2 cellular contexts compared by ENCODE assay signal in the genomic region with DNA sequence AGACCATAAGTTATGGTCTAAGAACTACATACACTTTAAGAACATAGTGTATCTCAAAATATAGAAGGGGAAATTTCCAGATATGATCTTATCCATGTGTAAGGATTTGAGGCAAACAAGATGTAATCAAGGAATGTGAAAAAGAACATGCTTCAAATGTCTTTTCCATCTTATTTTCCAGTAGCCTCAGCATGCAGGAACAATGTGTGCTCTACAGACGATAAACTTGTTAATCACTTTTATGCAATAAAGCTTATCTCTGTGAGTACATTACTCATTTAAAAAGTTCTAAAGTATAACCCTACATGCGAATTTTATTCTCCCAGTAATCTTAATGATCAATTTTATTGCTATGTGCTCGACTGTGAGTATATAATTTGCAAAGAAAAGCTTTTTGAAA.
A peak's percentile ranks its signal among the peaks of the same experiment; 100 is the strongest.
TF ChIP-seq lines count a peak whose summit lies in the region.

No MANE protein-coding gene starts in this region.

TF ChIP-seq in HEK293, 187 proteins besides CTCF, POLR2A, EP300 and RAD21:
- TF ChIP-seq ZBTB48 (tag by site-specific recombination; IDR thresholded peaks at IDR 0.05) = no peak
- TF ChIP-seq, protein P1, sequence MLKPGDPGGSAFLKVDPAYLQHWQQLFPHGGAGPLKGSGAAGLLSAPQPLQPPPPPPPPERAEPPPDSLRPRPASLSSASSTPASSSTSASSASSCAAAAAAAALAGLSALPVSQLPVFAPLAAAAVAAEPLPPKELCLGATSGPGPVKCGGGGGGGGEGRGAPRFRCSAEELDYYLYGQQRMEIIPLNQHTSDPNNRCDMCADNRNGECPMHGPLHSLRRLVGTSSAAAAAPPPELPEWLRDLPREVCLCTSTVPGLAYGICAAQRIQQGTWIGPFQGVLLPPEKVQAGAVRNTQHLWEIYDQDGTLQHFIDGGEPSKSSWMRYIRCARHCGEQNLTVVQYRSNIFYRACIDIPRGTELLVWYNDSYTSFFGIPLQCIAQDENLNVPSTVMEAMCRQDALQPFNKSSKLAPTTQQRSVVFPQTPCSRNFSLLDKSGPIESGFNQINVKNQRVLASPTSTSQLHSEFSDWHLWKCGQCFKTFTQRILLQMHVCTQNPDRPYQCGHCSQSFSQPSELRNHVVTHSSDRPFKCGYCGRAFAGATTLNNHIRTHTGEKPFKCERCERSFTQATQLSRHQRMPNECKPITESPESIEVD (tag by site-specific recombination; IDR thresholded peaks at IDR 0.05) = peak; percentile 73

TF ChIP-seq in GM12878, 131 proteins besides CTCF, POLR2A, EP300 and RAD21 (continued from another document):
- TF ChIP-seq CBFB (IDR thresholded peaks at IDR 0.05; ENCODE audit: low read depth) (no peak), PKNOX1 (IDR thresholded peaks at IDR 0.05) (no peak), GABPA (IDR thresholded peaks at IDR 0.05; ENCODE audit: low read depth) (no peak), ETV6 (conservative IDR thresholded peaks at IDR 0.05 in 1 of 2, IDR thresholded peaks at IDR 0.05 in 1 of 2; ENCODE audit: borderline replicate concordance in 1 of 2, low read depth in 1 of 2) (no peak), BRCA1 (IDR thresholded peaks at IDR 0.05; ENCODE audit: low read depth, low read length) (no peak), SREBF2 (IDR thresholded peaks at IDR 0.05; ENCODE audit: low read length) (no peak)
- TF ChIP-seq, protein P2, sequence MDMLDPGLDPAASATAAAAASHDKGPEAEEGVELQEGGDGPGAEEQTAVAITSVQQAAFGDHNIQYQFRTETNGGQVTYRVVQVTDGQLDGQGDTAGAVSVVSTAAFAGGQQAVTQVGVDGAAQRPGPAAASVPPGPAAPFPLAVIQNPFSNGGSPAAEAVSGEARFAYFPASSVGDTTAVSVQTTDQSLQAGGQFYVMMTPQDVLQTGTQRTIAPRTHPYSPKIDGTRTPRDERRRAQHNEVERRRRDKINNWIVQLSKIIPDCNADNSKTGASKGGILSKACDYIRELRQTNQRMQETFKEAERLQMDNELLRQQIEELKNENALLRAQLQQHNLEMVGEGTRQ (IDR thresholded peaks at IDR 0.05; ENCODE audit: borderline replicate concordance, low read depth, low read length) = no peak
- TF ChIP-seq, protein P3, sequence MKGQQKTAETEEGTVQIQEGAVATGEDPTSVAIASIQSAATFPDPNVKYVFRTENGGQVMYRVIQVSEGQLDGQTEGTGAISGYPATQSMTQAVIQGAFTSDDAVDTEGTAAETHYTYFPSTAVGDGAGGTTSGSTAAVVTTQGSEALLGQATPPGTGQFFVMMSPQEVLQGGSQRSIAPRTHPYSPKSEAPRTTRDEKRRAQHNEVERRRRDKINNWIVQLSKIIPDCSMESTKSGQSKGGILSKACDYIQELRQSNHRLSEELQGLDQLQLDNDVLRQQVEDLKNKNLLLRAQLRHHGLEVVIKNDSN (IDR thresholded peaks at IDR 0.05; ENCODE audit: borderline replicate concordance, extremely low read length, insufficient read depth, low read depth, low read length) = no peak
- TF ChIP-seq, protein P4, sequence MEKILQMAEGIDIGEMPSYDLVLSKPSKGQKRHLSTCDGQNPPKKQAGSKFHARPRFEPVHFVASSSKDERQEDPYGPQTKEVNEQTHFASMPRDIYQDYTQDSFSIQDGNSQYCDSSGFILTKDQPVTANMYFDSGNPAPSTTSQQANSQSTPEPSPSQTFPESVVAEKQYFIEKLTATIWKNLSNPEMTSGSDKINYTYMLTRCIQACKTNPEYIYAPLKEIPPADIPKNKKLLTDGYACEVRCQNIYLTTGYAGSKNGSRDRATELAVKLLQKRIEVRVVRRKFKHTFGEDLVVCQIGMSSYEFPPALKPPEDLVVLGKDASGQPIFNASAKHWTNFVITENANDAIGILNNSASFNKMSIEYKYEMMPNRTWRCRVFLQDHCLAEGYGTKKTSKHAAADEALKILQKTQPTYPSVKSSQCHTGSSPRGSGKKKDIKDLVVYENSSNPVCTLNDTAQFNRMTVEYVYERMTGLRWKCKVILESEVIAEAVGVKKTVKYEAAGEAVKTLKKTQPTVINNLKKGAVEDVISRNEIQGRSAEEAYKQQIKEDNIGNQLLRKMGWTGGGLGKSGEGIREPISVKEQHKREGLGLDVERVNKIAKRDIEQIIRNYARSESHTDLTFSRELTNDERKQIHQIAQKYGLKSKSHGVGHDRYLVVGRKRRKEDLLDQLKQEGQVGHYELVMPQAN (conservative IDR thresholded peaks at IDR 0.05) = no peak
TF ChIP-seq in GM12878: peak in this region for 0.
